ENCODE assay signal across 17 cellular contexts in the genomic region with DNA sequence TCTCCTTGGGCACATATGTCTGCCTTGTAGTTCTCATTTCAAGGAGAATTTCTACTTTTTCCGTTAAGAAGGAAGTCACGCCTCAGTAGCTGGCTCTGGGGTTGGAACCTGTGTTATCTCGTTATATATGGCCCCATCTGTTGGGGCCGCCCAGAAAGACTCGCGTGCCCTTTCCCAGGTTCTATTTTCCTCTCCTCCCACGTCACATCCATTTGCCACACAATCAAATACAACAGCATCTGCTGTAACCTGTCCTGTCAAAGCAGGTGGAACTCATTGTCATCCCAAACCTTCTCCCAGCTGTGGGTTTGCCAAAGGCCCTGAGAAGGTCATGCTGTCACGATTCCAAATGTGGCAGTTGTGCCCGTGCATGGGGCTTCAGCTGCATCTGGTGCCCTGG.
"Had no signal": no experiment of that assay in that cellular context is flagged by ENCODE, and none has a peak within 500 bp of the region (broad histone marks: within the 10 kb centered on the region; RNA-seq: fewer than 3 reads in every experiment).

No MANE protein-coding gene starts in this region.

- H3K4me3 ChIP-seq: dorsolateral prefrontal cortex, heart left ventricle, mucosa of descending colon, spleen, tibial nerve had no signal

- H3K27me3 ChIP-seq: dorsolateral prefrontal cortex, heart left ventricle, neutrophil, spleen, tibial nerve had no signal

- H3K9me3 ChIP-seq: heart left ventricle, mucosa of descending colon, neutrophil, spleen, tibial nerve had no signal

- DNase-seq: cortex of kidney; effector CD8-positive, alpha-beta T cell; heart left ventricle; hippocampal formation; left colon; mucosa of descending colon; naive thymus-derived CD8-positive, alpha-beta T cell; posterior cingulate gyrus; spleen; stimulated activated CD4-positive, alpha-beta T cell treated with anti-CD3 and anti-CD28 coated beads, Interleukin-15, amount 100 ng/mL, for 24 hours; stimulated activated CD4-positive, alpha-beta T cell treated with anti-CD3 and anti-CD28 coated beads, Interleukin-1b, Interleukin-23, amount 100 ng/mL, for 48 hours; stimulated activated CD4-positive, alpha-beta T cell treated with anti-CD3 and anti-CD28 coated beads, Interleukin-4, amount 100 ng/mL, for 24 hours had no signal

- ATAC-seq: heart left ventricle; left colon; mucosa of descending colon; naive thymus-derived CD8-positive, alpha-beta T cell; sciatic nerve; stimulated activated memory B cell treated with anti-CD40 and anti-IgM and Interleukin-4, amounts not matched to agents 10 μg/mL and 1 μg/mL and 100 μg/mL, for 72 hours had no signal

- H3K4me1 ChIP-seq: heart left ventricle, spleen, tibial nerve had no signal

- H3K27ac ChIP-seq: dorsolateral prefrontal cortex, heart left ventricle, neutrophil, spleen, tibial nerve had no signal

- H3K36me3 ChIP-seq: heart left ventricle, neutrophil, spleen, tibial nerve had no signal
